In the genomic region with DNA sequence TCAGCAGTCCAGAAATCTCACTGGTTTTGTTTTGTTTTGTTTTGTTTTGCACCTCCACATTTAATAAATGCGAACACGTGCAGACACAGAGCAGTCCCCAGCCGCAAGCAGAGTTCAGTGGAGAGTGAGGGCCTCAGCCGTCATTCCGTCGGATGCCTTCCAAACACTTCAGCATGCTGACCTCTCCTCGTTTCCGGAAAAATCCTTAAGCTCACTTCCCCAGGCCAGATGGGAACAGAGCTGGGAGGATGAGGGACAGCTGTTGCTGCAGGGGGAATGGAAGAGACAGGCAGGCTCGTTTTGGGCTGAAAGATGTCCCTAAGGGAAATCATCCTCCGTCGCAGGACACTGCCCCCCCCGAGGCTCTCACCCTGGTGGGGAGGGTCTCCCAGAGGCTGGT, we compare ENCODE assay signal across 17 cellular contexts. TPM values are rescaled to one million over a fixed set of nuclear protein-coding genes. Genes with fewer than 3 reads are reported as not detected.
"Had no signal": no experiment of that assay in that cellular context is flagged by ENCODE, and none has a peak within 500 bp of the region (broad histone marks: within the 10 kb centered on the region; RNA-seq: fewer than 3 reads in every experiment).

No MANE protein-coding gene starts in this region.

- H3K27ac Mint-ChIP-seq: activated CD4-positive, alpha-beta T cell treated with anti-CD3 and anti-CD28 coated beads, Interleukin-2, amount 10 ng/mL, durations not matched to agents 7 days and 5 days; immature natural killer cell; stimulated activated effector memory CD8-positive, alpha-beta T cell treated with anti-CD3 and anti-CD28 coated beads, Interleukin-12 subunit alpha, Interleukin-12 subunit beta, amount 100 ng/mL, for 72 hours; type B pancreatic cell had no signal

- H3K4me1 ChIP-seq: adrenal gland had no signal

- H3K27me3 ChIP-seq: adrenal gland had no signal

- H3K4me2 ChIP-seq: smooth muscle cell had no signal

- H3K36me3 Mint-ChIP-seq: immature natural killer cell; stimulated activated effector memory CD8-positive, alpha-beta T cell treated with anti-CD3 and anti-CD28 coated beads, Interleukin-12 subunit alpha, Interleukin-12 subunit beta, amount 100 ng/mL, for 72 hours had no signal

- H3K4me3 ChIP-seq: adrenal gland, smooth muscle cell had no signal

- H3K4me3 Mint-ChIP-seq: activated CD4-positive, alpha-beta T cell treated with anti-CD3 and anti-CD28 coated beads, Interleukin-2, amount 10 ng/mL, durations not matched to agents 7 days and 5 days; immature natural killer cell; stimulated activated effector memory CD8-positive, alpha-beta T cell treated with anti-CD3 and anti-CD28 coated beads, Interleukin-12 subunit alpha, Interleukin-12 subunit beta, amount 100 ng/mL, for 72 hours; type B pancreatic cell had no signal

- H3K27ac ChIP-seq: adrenal gland, neutrophil had no signal

- H3K27me3 Mint-ChIP-seq: activated CD4-positive, alpha-beta T cell treated with anti-CD3 and anti-CD28 coated beads, Interleukin-2, amount 10 ng/mL, durations not matched to agents 7 days and 5 days had no signal

- H3K9me3 Mint-ChIP-seq: activated CD4-positive, alpha-beta T cell treated with anti-CD3 and anti-CD28 coated beads, Interleukin-2, amount 10 ng/mL, durations not matched to agents 7 days and 5 days; immature natural killer cell; stimulated activated effector memory CD8-positive, alpha-beta T cell treated with anti-CD3 and anti-CD28 coated beads, Interleukin-12 subunit alpha, Interleukin-12 subunit beta, amount 100 ng/mL, for 72 hours had no signal

- DNase-seq: activated CD4-positive, alpha-beta T cell treated with anti-CD3 and anti-CD28 coated beads, Interleukin-2, amount 10 ng/mL, durations not matched to agents 7 days and 5 days; activated CD4-positive, CD25-positive, alpha-beta regulatory T cell; activated CD8-positive, alpha-beta memory T cell treated with anti-CD3 and anti-CD28 coated beads for 24 hours; activated naive CD4-positive, alpha-beta T cell treated with anti-CD3 and anti-CD28 coated beads, Interleukin-2, amount 50 U/mL, for 16 hours; activated T-cell treated with anti-CD3 and anti-CD28 coated beads for 4 hours; central memory CD4-positive, alpha-beta T cell; cortex of kidney; effector memory CD4-positive, alpha-beta T cell; immature natural killer cell; left colon; mesendoderm; T-helper 2 cell had no signal

- H3K9me3 ChIP-seq: neutrophil had no signal

- H3K36me3 ChIP-seq: adrenal gland, neutrophil had no signal

- H3K4me1 Mint-ChIP-seq: activated CD4-positive, alpha-beta T cell treated with anti-CD3 and anti-CD28 coated beads, Interleukin-2, amount 10 ng/mL, durations not matched to agents 7 days and 5 days; immature natural killer cell; stimulated activated effector memory CD8-positive, alpha-beta T cell treated with anti-CD3 and anti-CD28 coated beads, Interleukin-12 subunit alpha, Interleukin-12 subunit beta, amount 100 ng/mL, for 72 hours had no signal

RNA-seq across cellular contexts. Expression of a gene that starts 17.2 kb away (rescaled TPM):
- total RNA-seq: activated CD4-positive, alpha-beta T cell treated with anti-CD3 and anti-CD28 coated beads, Interleukin-2, amount 10 ng/mL, durations not matched to agents 7 days and 5 days had no signal
- polyA plus RNA-seq: immature natural killer cell had no signal
